In genomic region chr9:91038483-91039124, GRCh38 we compare ENCODE assay signal across 12 cellular contexts.
DNase-seq lines count a peak whose midpoint lies in the region; ATAC-seq, FAIRE-seq and TF ChIP-seq lines count a peak whose summit lies in the region.
"Had no signal": no experiment of that assay in that cellular context is flagged by ENCODE, and none has a peak within 500 bp of the region (broad histone marks: within the 10 kb centered on the region; RNA-seq: fewer than 3 reads in every experiment).

No MANE protein-coding gene starts in this region.

- H4K20me1 ChIP-seq in BLaER1 = no peaks in the 10 kb centered on the region
- no peaks in the 10 kb centered on the region for H4K20me1 ChIP-seq in PC-3 (ENCODE audit: low read length)
- H4K20me1 ChIP-seq in neural progenitor cell (ENCODE audit: low read depth) = no peaks in the 10 kb centered on the region

- ATAC-seq in PC-3 (no peak), GM21723 (IDR thresholded peaks at IDR 0.05; ENCODE audit: unreplicated experiment) (no peak)

- H3K4me1 Mint-ChIP-seq in chondrocyte (ENCODE audit: low read depth) (peaks cover 18% of the 10 kb centered on the region), neural progenitor cell (peaks cover 23% of the 10 kb centered on the region)

- H3K4me3 ChIP-seq in BLaER1 = no peak overlapping the region
- no peak overlapping the region for H3K4me3 ChIP-seq in PC-3 (ENCODE audit: low read length)
- H3K4me3 ChIP-seq in neural progenitor cell = no peak overlapping the region

- H3F3A ChIP-seq in PC-3 (ENCODE audit: low read length, unreplicated experiment) (no peaks in the 10 kb centered on the region), neural progenitor cell (ENCODE audit: low read depth) (no peaks in the 10 kb centered on the region)

- no peak overlapping the region for H3K9ac ChIP-seq in BLaER1
- H3K9ac ChIP-seq in PC-3 (ENCODE audit: low read length) = peak overlapping the region; percentile 56; the same call in 1 of the 2 replicates
- no peak overlapping the region for H3K9ac ChIP-seq in neural progenitor cell

- H2AFZ ChIP-seq in PC-3 (ENCODE audit: low read length) (no peak overlapping the region; the same call in 1 of the 2 replicates), neural progenitor cell (replicated peaks) (no peak overlapping the region)

- H3K9me2 ChIP-seq in PC-3 (replicated peaks; ENCODE audit: low read length) = no peaks in the 10 kb centered on the region

- TF ChIP-seq CTCF in PC-3 (conservative IDR thresholded peaks at IDR 0.05; ENCODE audit: low read depth, low read length) (no peak), chondrocyte (IDR thresholded peaks at IDR 0.05) (no peak), neural progenitor cell (IDR thresholded peaks at IDR 0.05) (no peak)

- intact Hi-C loops in PC-3 (cut with micrococcal nuclease) = no loop called here

- no peak for FAIRE-seq in GM19239 (lab: Jason Lieb, UNC)

- H3K36me3 Mint-ChIP-seq in chondrocyte (ENCODE audit: low read depth) (no peaks in the 10 kb centered on the region), neural progenitor cell (no peaks in the 10 kb centered on the region)
- H3K36me3 Mint-ChIP-seq: immature natural killer cell had no signal

- H3K36me3 ChIP-seq in BLaER1 (no peaks in the 10 kb centered on the region), PC-3 (ENCODE audit: low read depth, low read length) (no peaks in the 10 kb centered on the region), neural progenitor cell (no peaks in the 10 kb centered on the region)

- H3K9me3 Mint-ChIP-seq in chondrocyte (ENCODE audit: low read depth) (no peaks in the 10 kb centered on the region), neural progenitor cell (peaks cover 2% of the 10 kb centered on the region)
- H3K9me3 Mint-ChIP-seq: immature natural killer cell had no signal

- peak overlapping the region; percentile 66; the same call in 1 of the 2 replicates for H3K27ac ChIP-seq in BLaER1
- H3K27ac ChIP-seq in PC-3 (ENCODE audit: low read length) = peak overlapping the region; percentile 88
- H3K27ac ChIP-seq in neural progenitor cell = no peak overlapping the region

- H3K4me1 ChIP-seq in BLaER1 (peaks cover 72% of the 10 kb centered on the region), PC-3 (ENCODE audit: insufficient read depth, low read length) (peaks cover 27% of the 10 kb centered on the region), neural progenitor cell (peaks cover 11% of the 10 kb centered on the region)

- CTCF ChIA-PET in PC-3 (lab: Charles Lee) = no interaction called here

- DNase-seq in PC-3 (no peak), chondrocyte (ENCODE audit: low spot score) (peak; percentile 34), neural progenitor cell (ENCODE audit: low spot score) (no peak), OCI-M1 (lab: John Stamatoyannopoulos, UW) (no peak), HT-29 (ENCODE audit: low spot score) (no peak), GM19239 (ENCODE audit: insufficient read length, low spot score) (no peak)
- DNase-seq: amniotic stem cell, immature natural killer cell, KG1, posterior cingulate gyrus had no signal

- H3K27me3 ChIP-seq in BLaER1 = no peaks in the 10 kb centered on the region
- no peaks in the 10 kb centered on the region for H3K27me3 ChIP-seq in PC-3 (ENCODE audit: low read length)
- no peaks in the 10 kb centered on the region for H3K27me3 ChIP-seq in neural progenitor cell

- no TSS peak for BruUV-seq in PC-3 (replicated peaks; lab: Mats Ljungman, UMichigan)

- POLR2A ChIA-PET in PC-3 (lab: Charles Lee; ENCODE audit: unreplicated experiment) = interaction anchor here (0.6 kb wide), 1 partner anchor 93 kb away, joined by 3 read pairs; no protein-coding TSS in a partner anchor

- H3K9me3 ChIP-seq in BLaER1 (no peaks in the 10 kb centered on the region), PC-3 (ENCODE audit: low read length) (no peaks in the 10 kb centered on the region), neural progenitor cell (ENCODE audit: low read depth) (no peaks in the 10 kb centered on the region)

- H3K27ac Mint-ChIP-seq in chondrocyte (ENCODE audit: unreplicated experiment) (peak overlapping the region; percentile 6), neural progenitor cell (peak overlapping the region; percentile 72)

- peak overlapping the region; percentile 81 for H3K4me2 ChIP-seq in BLaER1
- peak overlapping the region; percentile 50 for H3K4me2 ChIP-seq in PC-3 (ENCODE audit: low read length)
- no peak overlapping the region for H3K4me2 ChIP-seq in neural progenitor cell

- H3K79me2 ChIP-seq in PC-3 (ENCODE audit: low read length) (no peaks in the 10 kb centered on the region), neural progenitor cell (ENCODE audit: low read depth) (no peaks in the 10 kb centered on the region)

- H3K4me3 Mint-ChIP-seq in chondrocyte (ENCODE audit: unreplicated experiment) = no peak overlapping the region
- H3K4me3 Mint-ChIP-seq in neural progenitor cell = no peak overlapping the region

- H3K27me3 Mint-ChIP-seq in chondrocyte (ENCODE audit: low read depth) = no peaks in the 10 kb centered on the region
- H3K27me3 Mint-ChIP-seq in neural progenitor cell (ENCODE audit: insufficient read depth, low read depth) = peaks cover 9% of the 10 kb centered on the region
